In genomic region chr6:93317587-93317986, GRCh38 we compare ENCODE assay signal across 17 cellular contexts.
DNase-seq lines count a peak whose midpoint lies in the region; ATAC-seq and TF ChIP-seq lines count a peak whose summit lies in the region.
"Had no signal": no experiment of that assay in that cellular context is flagged by ENCODE, and none has a peak within 500 bp of the region (broad histone marks: within the 10 kb centered on the region; RNA-seq: fewer than 3 reads in every experiment).

No MANE protein-coding gene starts in this region.

- H3K4me1 ChIP-seq in cardiac muscle cell (ENCODE audit: low read depth), result peaks cover 10% of the 10 kb centered on the region
- H3K4me1 ChIP-seq: BLaER1 treated with 17β-estradiol and CSF1 and Interleukin-3, amounts not matched to agents 10 nM and 100 nM had no signal

- peaks cover 11% of the 10 kb centered on the region for H3K4me1 Mint-ChIP-seq in chondrocyte (ENCODE audit: low read depth)
- peaks cover 6% of the 10 kb centered on the region for H3K4me1 Mint-ChIP-seq in endothelial cell (ENCODE audit: unreplicated experiment)
- H3K4me1 Mint-ChIP-seq: IgD-negative memory B cell had no signal

- H3K27ac ChIP-seq in cardiac muscle cell, result peak overlapping the region; percentile 19
- H3K27ac ChIP-seq: BLaER1 treated with 17β-estradiol and CSF1 and Interleukin-3, amounts not matched to agents 10 nM and 100 nM had no signal

- no peaks in the 10 kb centered on the region for H3K9me3 ChIP-seq in cardiac muscle cell (ENCODE audit: low read depth)
- H3K9me3 ChIP-seq: BLaER1 treated with 17β-estradiol and CSF1 and Interleukin-3, amounts not matched to agents 10 nM and 100 nM had no signal

- H3K4me3 ChIP-seq in cardiac muscle cell, result no peak overlapping the region
- H3K4me3 ChIP-seq: BLaER1 treated with 17β-estradiol and CSF1 and Interleukin-3, amounts not matched to agents 10 nM and 100 nM had no signal

- no peaks in the 10 kb centered on the region for H3K36me3 Mint-ChIP-seq in chondrocyte (ENCODE audit: low read depth)
- H3K36me3 Mint-ChIP-seq in endothelial cell (ENCODE audit: low read depth, unreplicated experiment), result no peaks in the 10 kb centered on the region
- H3K36me3 Mint-ChIP-seq: IgD-negative memory B cell had no signal

- H3K9me3 Mint-ChIP-seq in chondrocyte (ENCODE audit: low read depth) (no peaks in the 10 kb centered on the region), endothelial cell (ENCODE audit: unreplicated experiment) (no peaks in the 10 kb centered on the region)
- H3K9me3 Mint-ChIP-seq: CD4-positive, alpha-beta T cell had no signal

- TF ChIP-seq CTCF in cardiac muscle cell (IDR thresholded peaks at IDR 0.05; ENCODE audit: low read depth, low read length) (no peak), chondrocyte (IDR thresholded peaks at IDR 0.05) (no peak), endothelial cell (IDR thresholded peaks at IDR 0.05; ENCODE audit: unreplicated experiment) (no peak)

- no peaks in the 10 kb centered on the region for H3K36me3 ChIP-seq in cardiac muscle cell
- H3K36me3 ChIP-seq: BLaER1 treated with 17β-estradiol and CSF1 and Interleukin-3, amounts not matched to agents 10 nM and 100 nM had no signal

- H3K27me3 Mint-ChIP-seq in chondrocyte (ENCODE audit: low read depth) (no peaks in the 10 kb centered on the region), endothelial cell (ENCODE audit: unreplicated experiment) (no peaks in the 10 kb centered on the region)
- H3K27me3 Mint-ChIP-seq: CD4-positive, alpha-beta T cell; IgD-negative memory B cell had no signal

- intact Hi-C loops in left cardiac atrium (cut with DNase I), result no loop called here

- peak overlapping the region; percentile 63 for H3K27ac Mint-ChIP-seq in chondrocyte (ENCODE audit: unreplicated experiment)
- no peak overlapping the region for H3K27ac Mint-ChIP-seq in endothelial cell (ENCODE audit: unreplicated experiment)
- H3K27ac Mint-ChIP-seq: CD4-positive, alpha-beta T cell; IgD-negative memory B cell had no signal

- ATAC-seq in left cardiac atrium (no peak), HG03095 (IDR thresholded peaks at IDR 0.05; ENCODE audit: unreplicated experiment) (no peak)
- ATAC-seq: HCT116 had no signal

- no peaks in the 10 kb centered on the region for H3K27me3 ChIP-seq in cardiac muscle cell
- H3K27me3 ChIP-seq: BLaER1 treated with 17β-estradiol and CSF1 and Interleukin-3, amounts not matched to agents 10 nM and 100 nM had no signal

- DNase-seq in cardiac muscle cell (ENCODE audit: low read depth in 1 of 2, low spot score in 1 of 2), result no peak
- DNase-seq in left cardiac atrium, result no peak
- DNase-seq in NCI-H524 treated with DMSO at 0.1 percent for 48 hours (lab: John Stamatoyannopoulos, UW), result peak; percentile 55
- no peak for DNase-seq in chondrocyte (ENCODE audit: low spot score)
- no peak for DNase-seq in endothelial cell (ENCODE audit: low spot score)
- no peak for DNase-seq in GM19240 (ENCODE audit: insufficient read length, low spot score)
- DNase-seq in AML-193 (lab: John Stamatoyannopoulos, UW), result no peak
- DNase-seq: 8988T; Calu3; CD4-positive, alpha-beta T cell; DMS153; DMS79 treated with DMSO at 0.1 percent for 48 hours; EL had no signal

- H3K4me3 Mint-ChIP-seq in chondrocyte (ENCODE audit: unreplicated experiment) (no peak overlapping the region), endothelial cell (ENCODE audit: unreplicated experiment) (no peak overlapping the region)
- H3K4me3 Mint-ChIP-seq: CD4-positive, alpha-beta T cell; IgD-negative memory B cell had no signal
